ENCODE assay signal across 11 cellular contexts in the genomic region with DNA sequence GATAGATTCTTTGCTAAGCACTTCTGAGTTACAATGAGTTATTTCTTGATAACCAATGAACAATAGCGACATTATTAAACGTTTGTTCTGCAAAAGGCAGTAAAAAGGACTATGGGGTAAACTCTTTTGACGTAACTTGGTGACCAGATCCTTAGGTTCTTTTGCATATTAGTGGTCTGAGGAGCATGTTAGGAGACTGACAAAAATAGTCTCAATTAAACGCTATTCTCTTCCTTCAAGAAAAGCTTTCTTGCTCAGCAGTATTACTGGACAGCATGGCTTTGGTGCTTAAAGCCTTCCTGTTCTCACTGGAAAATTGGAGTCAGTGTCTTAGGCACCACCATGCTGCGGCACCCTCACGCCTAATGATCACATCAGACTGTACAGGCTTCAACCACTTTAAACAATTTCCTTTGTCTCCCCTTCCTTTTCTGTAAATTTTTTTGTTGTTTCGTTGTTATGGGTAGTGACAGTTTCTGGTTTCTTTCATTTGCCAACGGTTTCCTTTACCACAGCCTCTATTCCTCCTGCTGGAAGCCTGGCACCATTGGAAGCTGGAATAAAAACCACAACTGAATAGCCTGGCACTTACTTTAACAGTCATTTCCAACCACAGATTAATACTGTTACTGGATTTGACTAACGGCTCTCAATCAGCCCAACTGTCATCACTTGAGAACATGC. TPM values are rescaled to one million over a fixed set of nuclear protein-coding genes. Genes with fewer than 3 reads are reported as not detected.
DNase-seq lines count a peak whose midpoint lies in the region; ATAC-seq, FAIRE-seq and TF ChIP-seq lines count a peak whose summit lies in the region.
"Had no signal": no experiment of that assay in that cellular context is flagged by ENCODE, and none has a peak within 500 bp of the region (broad histone marks: within the 10 kb centered on the region; RNA-seq: fewer than 3 reads in every experiment).

No MANE protein-coding gene starts in this region.

- no peak overlapping the region for H3K9ac ChIP-seq in K562 (ENCODE audit: insufficient read depth in 1 of 2, low read depth in 2 of 2, low read length in 2 of 2)
- H3K9ac ChIP-seq: neural progenitor cell had no signal

- TF ChIP-seq EP300 in K562 (IDR thresholded peaks at IDR 0.05; ENCODE audit: low read length), result no peak

- peaks cover 3% of the 10 kb centered on the region for H3K9me1 ChIP-seq in K562 (ENCODE audit: control insufficient read depth, insufficient read depth, low read length)

- no peaks in the 10 kb centered on the region for H4K20me1 ChIP-seq in K562 (replicated peaks; ENCODE audit: control insufficient read depth, insufficient read depth, low read length)

- in situ Hi-C loops in K562 (cut with MboI), result no loop called here

- ATAC-seq in SK-N-SH treated with all-trans-retinoic acid at 6 μM for 48 hours (peak; percentile 75), K562 (no peak), omental fat pad (ENCODE audit: low FRiP score) (no peak)

- POLR2A ChIA-PET in K562 (lab: Yijun Ruan, JAX), result no interaction called here

- FAIRE-seq in K562 (lab: Jason Lieb, UNC), result peak; percentile 32

- TF ChIP-seq RAD21 in K562 (CRISPR knock-in tag; conservative IDR thresholded peaks at IDR 0.05 in 1 of 2, IDR thresholded peaks at IDR 0.05 in 1 of 2), result no peak

- H3K4me1 ChIP-seq in K562 (replicated peaks in 1 of 2; ENCODE audit: control insufficient read depth in 2 of 2, insufficient read depth in 2 of 2, low read length in 2 of 2), result peaks cover 0 to 20% of the 10 kb centered on the region in 2 experiments; a peak in 3 of 5 replicates
- H3K4me1 ChIP-seq: neural progenitor cell had no signal

- no peak overlapping the region for H3K4me2 ChIP-seq in K562 (ENCODE audit: insufficient read depth, low read length)
- H3K4me2 ChIP-seq: neural progenitor cell had no signal

- no peaks in the 10 kb centered on the region for H3K27me3 ChIP-seq in K562 (ENCODE audit: control insufficient read depth in 2 of 2, insufficient read depth in 2 of 2, low read length in 2 of 2)
- H3K27me3 ChIP-seq: neural progenitor cell, tibial artery had no signal

- no peak overlapping the region for H3K27ac ChIP-seq in K562 (ENCODE audit: extremely low read depth, low read depth, low read length)
- H3K27ac ChIP-seq: neural progenitor cell, tibial artery had no signal

- no peaks in the 10 kb centered on the region; the same call in 1 of the 3 replicates for H3K79me2 ChIP-seq in K562 (ENCODE audit: control insufficient read depth, insufficient read depth, low read length)

- 92% methylated on average over 9 of the region's 9 CpGs for WGBS in K562 (ENCODE audit: insufficient coverage, low coverage, missing lambda C conversion rate)

- H2AFZ ChIP-seq in K562 (ENCODE audit: low read depth, low read length), result no peak overlapping the region
- H2AFZ ChIP-seq: neural progenitor cell had no signal

- H3K9me3 ChIP-seq in K562 (replicated peaks; ENCODE audit: control insufficient read depth, insufficient read depth, low read depth, low read length), result no peaks in the 10 kb centered on the region
- H3K9me3 ChIP-seq: tibial artery had no signal

- intact Hi-C loops in K562 (cut with micrococcal nuclease), result no loop called here

- DNase-seq in A172 (ENCODE audit: low spot score), result peak; percentile 51
- DNase-seq in GM12865 (ENCODE audit: low read depth), result peak; percentile 17
- DNase-seq in K562 (ENCODE audit: extremely low read depth in 1 of 4, low spot score in 3 of 4), result no peak
- DNase-seq in NCI-H2029 treated with DMSO at 0.1 percent for 48 hours (lab: John Stamatoyannopoulos, UW), result no peak
- no peak for DNase-seq in omental fat pad (ENCODE audit: low spot score)
- no peak for DNase-seq in HT-29 (ENCODE audit: low spot score)
- no peak for DNase-seq in KG1 (lab: John Stamatoyannopoulos, UW)
- DNase-seq: NCI-H446 treated with DMSO at 0.1 percent for 48 hours, tibial artery had no signal

- H3K4me3 ChIP-seq in GM12865 (ENCODE audit: low read depth, low read length) (no peak overlapping the region), K562 (no peak overlapping the region)
- H3K4me3 ChIP-seq: neural progenitor cell, tibial artery had no signal

- TF ChIP-seq POLR2A in K562 (conservative IDR thresholded peaks at IDR 0.05), result no peak

- no TSS peak for BruUV-seq in K562 (replicated peaks; lab: Mats Ljungman, UMichigan)

- H3K36me3 ChIP-seq in K562 (ENCODE audit: control insufficient read depth, insufficient read depth, low read length), result peaks cover 4% of the 10 kb centered on the region; the same call in 1 of the 3 replicates
- H3K36me3 ChIP-seq: neural progenitor cell, tibial artery had no signal

- TF ChIP-seq CTCF in GM12865 (IDR thresholded peaks at IDR 0.05; ENCODE audit: insufficient read depth, low read depth, low read length, missing control alignments) (no peak), K562 (IDR thresholded peaks at IDR 0.05 in 2 of 3, conservative IDR thresholded peaks at IDR 0.05 in 1 of 3; ENCODE audit: insufficient read depth in 2 of 3, low read depth in 1 of 3, low read length in 3 of 3) (no peak), omental fat pad (IDR thresholded peaks at IDR 0.05) (no peak)

- CTCF ChIA-PET in K562 (lab: Yijun Ruan, JAX; ENCODE audit: low intra/inter-chr PET ratio), result no interaction called here

TF ChIP-seq in SK-N-SH treated with all-trans-retinoic acid at 6 μM for 48 hours, 23 proteins besides CTCF, POLR2A, EP300 and RAD21 (continues in another document):
- TF ChIP-seq ARNTL (CRISPR knock-in tag; IDR thresholded peaks at IDR 0.05; ENCODE audit: borderline replicate concordance, low read depth) (no peak), BACH2 (CRISPR knock-in tag; IDR thresholded peaks at IDR 0.05; ENCODE audit: borderline replicate concordance) (no peak), PPARA (CRISPR knock-in tag; IDR thresholded peaks at IDR 0.05; ENCODE audit: borderline replicate concordance) (no peak), ZNF70 (CRISPR knock-in tag; IDR thresholded peaks at IDR 0.05) (no peak)
- TF ChIP-seq, protein P1, sequence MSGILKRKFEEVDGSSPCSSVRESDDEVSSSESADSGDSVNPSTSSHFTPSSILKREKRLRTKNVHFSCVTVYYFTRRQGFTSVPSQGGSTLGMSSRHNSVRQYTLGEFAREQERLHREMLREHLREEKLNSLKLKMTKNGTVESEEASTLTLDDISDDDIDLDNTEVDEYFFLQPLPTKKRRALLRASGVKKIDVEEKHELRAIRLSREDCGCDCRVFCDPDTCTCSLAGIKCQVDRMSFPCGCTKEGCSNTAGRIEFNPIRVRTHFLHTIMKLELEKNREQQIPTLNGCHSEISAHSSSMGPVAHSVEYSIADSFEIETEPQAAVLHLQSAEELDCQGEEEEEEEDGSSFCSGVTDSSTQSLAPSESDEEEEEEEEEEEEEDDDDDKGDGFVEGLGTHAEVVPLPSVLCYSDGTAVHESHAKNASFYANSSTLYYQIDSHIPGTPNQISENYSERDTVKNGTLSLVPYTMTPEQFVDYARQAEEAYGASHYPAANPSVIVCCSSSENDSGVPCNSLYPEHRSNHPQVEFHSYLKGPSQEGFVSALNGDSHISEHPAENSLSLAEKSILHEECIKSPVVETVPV (CRISPR knock-in tag; IDR thresholded peaks at IDR 0.05), result no peak

RNA-seq across cellular contexts. Expression of gene FAM133B, which starts 49.2 kb away (rescaled TPM):
- total RNA-seq in A172 (2014; rRNA removed; shearing (Covaris generic)), result 16.2 and 18.4 TPM in 2 replicates
- total RNA-seq in K562 (2011; cell fraction: chromatin; rRNA removed; ENCODE audit: low replicate concordance), result 21.5 and 103 TPM in 2 replicates
- total RNA-seq in K562 (2011; cell fraction: nucleolus; rRNA removed), result 11.5 and 15.9 TPM in 2 replicates
- 46.5 and 77.0 TPM in 2 replicates for total RNA-seq in K562 (2011; cell fraction: nucleoplasm; rRNA removed)
- total RNA-seq in K562 (2014; rRNA removed) (22.4 and 80.3 TPM in 2 replicates), K562 (2014; rRNA removed; fragmentation: Illumina TruSeq; extraction: Trizol) (58.4 and 67.4 TPM in 2 replicates), K562 (2015; rRNA removed; fragmentation: Illumina TruSeq; extraction: Trizol) (69.1 and 80.4 TPM in 2 replicates), K562 (2021) (29.0 and 30.7 TPM in 2 replicates), omental fat pad (10 to 100 TPM; 16.6 to 36.7 (median 24.2) TPM)
- polyA plus RNA-seq in K562 (2011; rRNA removed) (26.1 and 34.4 TPM in 2 replicates), K562 (2014; fragmentation: Illumina TruSeq; extraction: Trizol) (37.9 and 45.8 TPM in 2 replicates), K562 (2014; fragmentation: Nextera tagmentation; extraction: Ambion mirVana) (10 to 100 TPM; 38.5 to 39.7 TPM), K562 (2014; rRNA removed) (27.5 and 37.0 TPM in 2 replicates)
- 5.4 and 23.7 TPM in 2 replicates for polyA plus RNA-seq in K562 (2011; cell fraction: cytosol; rRNA removed)
- 24.3 and 24.9 TPM in 2 replicates for polyA plus RNA-seq in K562 (2011; cell fraction: nucleus; rRNA removed)
- polyA plus RNA-seq in K562 (2012), result 22.7 and 30.4 TPM in 2 replicates
- polyA minus RNA-seq in K562 (2011; rRNA and poly(A)+ RNA removed), result 17.5 and 22.7 TPM in 2 replicates
- 12.3 and 13.1 TPM in 2 replicates for polyA minus RNA-seq in K562 (2011; cell fraction: cytosol; rRNA and poly(A)+ RNA removed)
- polyA minus RNA-seq in K562 (2011; cell fraction: nucleus; rRNA and poly(A)+ RNA removed), result 20.3 and 40.0 TPM in 2 replicates
- total RNA-seq in HT-29 (2014; rRNA removed; shearing (Covaris generic)), result 10.0 and 13.6 TPM in 2 replicates

Comparison
In these comparisons a context has a peak if more than half of its experiments do, and no peak if none do; other contexts are left out.
1. DNase-seq: peak in A172 (single experiment) and GM12865 (single experiment); none in K562 (0 of 4), NCI-H2029 treated with DMSO at 0.1 percent for 48 hours (single experiment), omental fat pad (single experiment), HT-29 (single experiment) and KG1 (single experiment).